ENCODE assay signal across 8 cellular contexts in genomic region chr6:15504581-15505350, GRCh38.
DNase-seq lines count a peak whose midpoint lies in the region; ATAC-seq and FAIRE-seq lines count a peak whose summit lies in the region.

No MANE protein-coding gene starts in this region.

- FAIRE-seq in urothelium cell line (lab: Jason Lieb, UNC): no peak

- ATAC-seq in HG02938 (IDR thresholded peaks at IDR 0.05; ENCODE audit: unreplicated experiment) (no peak), HG03442 (IDR thresholded peaks at IDR 0.05; ENCODE audit: unreplicated experiment) (no peak)

- DNase-seq in ELR (ENCODE audit: low read depth) (peak; percentile 89), NCI-H446 (lab: John Stamatoyannopoulos, UW) (peak; percentile 90 to 95), dedifferentiated amniotic fluid mesenchymal stem cell (ENCODE audit: extremely low spot score) (peak; percentile 88), medulla oblongata (ENCODE audit: extremely low spot score) (peak; percentile 93), urothelium cell line (ENCODE audit: low spot score) (peak; percentile 79)
- DNase-seq in stimulated activated CD4-positive, alpha-beta T cell treated with anti-CD3 and anti-CD28 coated beads, Interleukin-4, amount 100 ng/mL, for 4 hours: no peak

Comparison
In these comparisons a context has a peak if more than half of its experiments do, and no peak if none do; other contexts are left out.
1. DNase-seq: peak in ELR (single experiment), NCI-H446 (2 of 2), dedifferentiated amniotic fluid mesenchymal stem cell (single experiment), medulla oblongata (single experiment) and urothelium cell line (single experiment); none in stimulated activated CD4-positive, alpha-beta T cell treated with anti-CD3 and anti-CD28 coated beads, Interleukin-4, amount 100 ng/mL, for 4 hours (0 of 2).